In the genomic region with DNA sequence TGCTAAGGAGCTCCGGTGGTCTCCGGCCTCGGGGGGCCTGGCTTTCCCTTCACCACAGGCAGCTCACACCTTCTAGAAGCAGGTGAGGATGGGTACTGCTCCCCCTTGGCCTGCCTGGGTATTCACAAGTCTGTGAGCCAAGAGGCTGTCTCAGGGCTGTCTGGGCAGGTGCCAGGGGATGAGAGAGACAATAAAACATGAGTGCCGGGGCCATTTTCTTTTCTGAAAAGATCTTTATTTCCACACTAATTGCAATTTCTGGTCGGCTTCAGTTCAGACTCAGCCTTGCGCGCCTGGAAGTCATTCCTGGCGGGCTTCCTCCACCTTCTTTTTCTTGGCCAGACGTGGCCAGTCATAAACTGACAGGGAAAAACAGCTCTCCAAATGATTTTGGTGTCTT, we compare ENCODE assay signal across 11 cellular contexts.
DNase-seq lines count a peak whose midpoint lies in the region; ATAC-seq and TF ChIP-seq lines count a peak whose summit lies in the region.
"Had no signal": no experiment of that assay in that cellular context is flagged by ENCODE, and none has a peak within 500 bp of the region (broad histone marks: within the 10 kb centered on the region; RNA-seq: fewer than 3 reads in every experiment).

No MANE protein-coding gene starts in this region.

- H3K9me3 ChIP-seq in body of pancreas (no peaks in the 10 kb centered on the region), muscle layer of colon (ENCODE audit: low read length) (no peaks in the 10 kb centered on the region), uterus (no peaks in the 10 kb centered on the region)

- peaks cover 14 to 20% of the 10 kb centered on the region in 2 donors for H3K4me1 Mint-ChIP-seq in natural killer cell treated with Interleukin-12 subunit alpha and Interleukin-12 subunit beta and Interleukin-15 and Interleukin-18, amount 100 ng/mL, for 72 hours (ENCODE audit: low read depth in 2 of 2)
- H3K4me1 Mint-ChIP-seq in natural killer cell: peaks cover 13 to 14% of the 10 kb centered on the region in 2 donors

- H3K4me3 ChIP-seq in body of pancreas (no peak overlapping the region), muscle layer of colon (ENCODE audit: low read depth in 1 of 2, low read length in 2 of 2) (no peak overlapping the region), uterus (no peak overlapping the region)
- H3K4me3 ChIP-seq: cardiac muscle cell had no signal

- no peaks in the 10 kb centered on the region for H3K27me3 Mint-ChIP-seq in natural killer cell treated with Interleukin-12 subunit alpha and Interleukin-12 subunit beta and Interleukin-15 and Interleukin-18, amount 100 ng/mL, for 72 hours
- no peaks in the 10 kb centered on the region for H3K27me3 Mint-ChIP-seq in natural killer cell (ENCODE audit: low read depth in 2 of 2)

- H3K9ac ChIP-seq in muscle layer of colon (ENCODE audit: low read length): no peak overlapping the region

- no peaks in the 10 kb centered on the region for H3K9me3 Mint-ChIP-seq in natural killer cell treated with Interleukin-12 subunit alpha and Interleukin-12 subunit beta and Interleukin-15 and Interleukin-18, amount 100 ng/mL, for 72 hours
- no peaks in the 10 kb centered on the region for H3K9me3 Mint-ChIP-seq in natural killer cell

- peak; percentile 34 for DNase-seq in natural killer cell treated with Interleukin-12 subunit alpha and Interleukin-12 subunit beta and Interleukin-15 and Interleukin-18, amount 100 ng/mL, for 72 hours (ENCODE audit: low spot score)
- DNase-seq in natural killer cell (no peak), body of pancreas (peak in 1 of 4 donors; percentile 34), uterus (peak; percentile 81 to 89), activated gamma-delta T cell treated with Interleukin-2 at 50 U/mL for 16 hours (no peak), NOMO-1 treated with DMSO at 0.1 percent for 48 hours (lab: John Stamatoyannopoulos, UW; ENCODE audit: unreplicated experiment) (no peak)
- DNase-seq: activated CD8-positive, alpha-beta T cell treated with anti-CD3 and anti-CD28 coated beads, Interleukin-2, amount 10 ng/mL, durations not matched to agents 7 days and 5 days had no signal

- H3K36me3 Mint-ChIP-seq in natural killer cell treated with Interleukin-12 subunit alpha and Interleukin-12 subunit beta and Interleukin-15 and Interleukin-18, amount 100 ng/mL, for 72 hours: no peaks in the 10 kb centered on the region
- H3K36me3 Mint-ChIP-seq in natural killer cell: no peaks in the 10 kb centered on the region

- TF ChIP-seq CTCF in natural killer cell (IDR thresholded peaks at IDR 0.05) (no peak), body of pancreas (IDR thresholded peaks at IDR 0.05) (no peak), uterus (IDR thresholded peaks at IDR 0.05) (no peak)

- TF ChIP-seq POLR2A in body of pancreas (IDR thresholded peaks at IDR 0.05) (no peak), uterus (IDR thresholded peaks at IDR 0.05) (no peak)

- intact Hi-C loops in natural killer cell (cut with micrococcal nuclease): no loop called here
- intact Hi-C loops in body of pancreas (cut with DNase I): no loop called here
- intact Hi-C loops in uterus (cut with DNase I; ENCODE audit: low total_unique reads): no loop called here

- no peak for ATAC-seq in natural killer cell treated with Interleukin-12 subunit alpha and Interleukin-12 subunit beta and Interleukin-15 and Interleukin-18, amount 100 ng/mL, for 72 hours
- ATAC-seq in natural killer cell (no peak), body of pancreas (no peak), HG03039 (IDR thresholded peaks at IDR 0.05; ENCODE audit: unreplicated experiment) (no peak)
- ATAC-seq: activated CD8-positive, alpha-beta T cell treated with anti-CD3 and anti-CD28 coated beads, Interleukin-2, amount 10 ng/mL, durations not matched to agents 7 days and 5 days; SK-N-SH treated with all-trans-retinoic acid at 6 μM for 48 hours had no signal

- 70 to 73% methylated on average over 6 to 9 of the region's 9 CpGs for WGBS in body of pancreas, 2 donors

- H3K36me3 ChIP-seq in body of pancreas (replicated peaks in 1 of 2; ENCODE audit: insufficient read depth in 1 of 2, low read depth in 2 of 2) (no peaks in the 10 kb centered on the region), muscle layer of colon (ENCODE audit: insufficient read depth, low read length) (no peaks in the 10 kb centered on the region), uterus (no peaks in the 10 kb centered on the region)
- H3K36me3 ChIP-seq: cardiac muscle cell had no signal

- H3K4me3 Mint-ChIP-seq in natural killer cell treated with Interleukin-12 subunit alpha and Interleukin-12 subunit beta and Interleukin-15 and Interleukin-18, amount 100 ng/mL, for 72 hours: no peak overlapping the region
- no peak overlapping the region for H3K4me3 Mint-ChIP-seq in natural killer cell
- H3K4me3 Mint-ChIP-seq: activated CD8-positive, alpha-beta T cell treated with anti-CD3 and anti-CD28 coated beads, Interleukin-2, amount 10 ng/mL, durations not matched to agents 7 days and 5 days had no signal

- H3K27ac ChIP-seq in body of pancreas (peak overlapping the region in 3 of 4 donors; percentile 10 to 97 (median 15)), muscle layer of colon (ENCODE audit: low read depth, low read length) (peak overlapping the region; percentile 73), uterus (peak overlapping the region; percentile 90 to 99)
- H3K27ac ChIP-seq: cardiac muscle cell had no signal

- H3K27me3 ChIP-seq in body of pancreas: no peaks in the 10 kb centered on the region
- H3K27me3 ChIP-seq in muscle layer of colon (ENCODE audit: control insufficient read depth in 1 of 2, insufficient read depth in 2 of 2, low read length in 2 of 2): no peaks in the 10 kb centered on the region
- H3K27me3 ChIP-seq in uterus: no peaks in the 10 kb centered on the region
- H3K27me3 ChIP-seq: cardiac muscle cell had no signal

- H3K4me1 ChIP-seq in body of pancreas (peaks cover 39% of the 10 kb centered on the region), muscle layer of colon (ENCODE audit: insufficient read depth, low read length) (peaks cover 35% of the 10 kb centered on the region), uterus (peaks cover 3 to 22% of the 10 kb centered on the region in 2 donors)

- H3K27ac Mint-ChIP-seq in natural killer cell treated with Interleukin-12 subunit alpha and Interleukin-12 subunit beta and Interleukin-15 and Interleukin-18, amount 100 ng/mL, for 72 hours: no peak overlapping the region
- no peak overlapping the region for H3K27ac Mint-ChIP-seq in natural killer cell
- H3K27ac Mint-ChIP-seq: activated CD8-positive, alpha-beta T cell treated with anti-CD3 and anti-CD28 coated beads, Interleukin-2, amount 10 ng/mL, durations not matched to agents 7 days and 5 days had no signal

Comparison
In these comparisons a context has a peak if more than half of its experiments do, and no peak if none do; other contexts are left out.
1. DNase-seq: peak in natural killer cell treated with Interleukin-12 subunit alpha and Interleukin-12 subunit beta and Interleukin-15 and Interleukin-18, amount 100 ng/mL, for 72 hours (single experiment) and uterus (2 of 2); none in natural killer cell (single experiment), activated gamma-delta T cell treated with Interleukin-2 at 50 U/mL for 16 hours (single experiment) and NOMO-1 treated with DMSO at 0.1 percent for 48 hours (single experiment).
2. H3K27ac ChIP-seq: peak in every context shown above with its lines; median percentile 94 in uterus; 73 in muscle layer of colon; 15 in body of pancreas.